Comparison of ENCODE assay signal across 20 cellular contexts in the genomic region with DNA sequence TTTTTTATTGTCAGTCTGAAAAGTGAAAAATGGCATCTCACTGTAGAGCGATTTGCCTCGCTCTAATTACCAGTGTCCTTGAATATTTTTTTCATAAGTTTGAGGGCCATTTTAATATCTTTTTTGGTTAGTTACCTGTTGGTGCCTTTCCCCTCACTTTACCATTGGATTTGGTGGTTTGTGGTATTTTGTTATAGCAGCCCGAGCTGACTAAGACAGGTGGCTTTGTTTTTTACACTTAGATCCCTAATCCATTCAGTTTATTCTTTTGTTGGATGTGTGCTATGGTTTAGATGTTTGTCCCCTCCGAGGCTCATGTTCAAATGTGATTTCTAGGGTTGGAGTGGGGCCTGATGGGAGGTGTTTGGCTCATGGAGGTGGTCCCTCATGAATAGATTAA. TPM values are rescaled to one million over a fixed set of nuclear protein-coding genes. Genes with fewer than 3 reads are reported as not detected.
DNase-seq lines count a peak whose midpoint lies in the region; ATAC-seq, FAIRE-seq and TF ChIP-seq lines count a peak whose summit lies in the region.
"Had no signal": no experiment of that assay in that cellular context is flagged by ENCODE, and none has a peak within 500 bp of the region (broad histone marks: within the 10 kb centered on the region; RNA-seq: fewer than 3 reads in every experiment).

No MANE protein-coding gene starts in this region.

- POLR2A ChIA-PET in CD8-positive, alpha-beta memory T cell (lab: Charles Lee) = no interaction called here

- peaks cover 0 to 16% (median 2%) of the 10 kb centered on the region in 3 donors for H3K36me3 Mint-ChIP-seq in CD8-positive, alpha-beta memory T cell
- H3K36me3 Mint-ChIP-seq: CD4-positive, CD25-positive, alpha-beta regulatory T cell had no signal

- H3K4me1 Mint-ChIP-seq in CD8-positive, alpha-beta memory T cell = no peaks in the 10 kb centered on the region
- H3K4me1 Mint-ChIP-seq: CD4-positive, CD25-positive, alpha-beta regulatory T cell had no signal

- H3K4me3 ChIP-seq in colonic mucosa (no peak overlapping the region), liver (ENCODE audit: low read depth in 1 of 3, low read length in 3 of 3) (no peak overlapping the region)
- H3K4me3 ChIP-seq in CD8-positive, alpha-beta memory T cell (ENCODE audit: low read length) = no peak overlapping the region
- H3K4me3 ChIP-seq: BLaER1 had no signal

- DNase-seq in colonic mucosa = no peak
- DNase-seq in urothelium cell line (ENCODE audit: low spot score) = no peak
- no peak for DNase-seq in CD8-positive, alpha-beta memory T cell
- DNase-seq: Caco-2; CD4-positive, CD25-positive, alpha-beta regulatory T cell; DMS153; DMS79; GDM1; GOT3; H7 had no signal

- no peaks in the 10 kb centered on the region for H3K9me3 ChIP-seq in colonic mucosa
- H3K9me3 ChIP-seq in liver (ENCODE audit: control insufficient read depth in 4 of 4, low read length in 3 of 4) = peaks cover 0 to 8% (median under 1%) of the 10 kb centered on the region in 4 donors
- no peaks in the 10 kb centered on the region for H3K9me3 ChIP-seq in CD8-positive, alpha-beta memory T cell (ENCODE audit: low read length)

- intact Hi-C loops in colonic mucosa (cut with DNase I) = no loop called here

- H3K9me3 Mint-ChIP-seq in CD8-positive, alpha-beta memory T cell = peaks cover 9 to 16% (median 13%) of the 10 kb centered on the region in 5 donors

- H3K27me3 ChIP-seq in colonic mucosa = no peaks in the 10 kb centered on the region
- H3K27me3 ChIP-seq in liver (ENCODE audit: control insufficient read depth in 4 of 4, insufficient read depth in 4 of 4, low read length in 3 of 4) = no peaks in the 10 kb centered on the region
- H3K27me3 ChIP-seq in CD8-positive, alpha-beta memory T cell (ENCODE audit: insufficient read depth, low read length, poor library complexity, severe bottlenecking) = no peaks in the 10 kb centered on the region

- H3K36me3 ChIP-seq in colonic mucosa (no peaks in the 10 kb centered on the region), liver (ENCODE audit: control insufficient read depth in 4 of 4, insufficient read depth in 3 of 4, low read depth in 1 of 4, low read length in 3 of 4) (no peaks in the 10 kb centered on the region)
- no peaks in the 10 kb centered on the region for H3K36me3 ChIP-seq in CD8-positive, alpha-beta memory T cell (ENCODE audit: insufficient read depth, low read length)
- H3K36me3 ChIP-seq: BLaER1 had no signal

- H3K27ac ChIP-seq in C4-2B (peak overlapping the region; percentile 74), colonic mucosa (peak overlapping the region; percentile 56), liver (ENCODE audit: low read depth in 1 of 2, low read length in 2 of 2) (peak overlapping the region; percentile 66 to 77)
- H3K27ac ChIP-seq in CD8-positive, alpha-beta memory T cell (ENCODE audit: low read depth, low read length) = no peak overlapping the region
- H3K27ac ChIP-seq: BLaER1 had no signal

- H3K4me1 ChIP-seq in colonic mucosa = peaks cover 4% of the 10 kb centered on the region
- H3K4me1 ChIP-seq in liver (ENCODE audit: control insufficient read depth in 4 of 4, insufficient read depth in 4 of 4, low read length in 3 of 4) = peaks cover 8 to 41% (median 27%) of the 10 kb centered on the region in 4 donors
- no peaks in the 10 kb centered on the region for H3K4me1 ChIP-seq in CD8-positive, alpha-beta memory T cell (ENCODE audit: insufficient read depth, low read length)
- H3K4me1 ChIP-seq: BLaER1 had no signal

- FAIRE-seq in urothelium cell line (lab: Jason Lieb, UNC) = peak; percentile 42
- FAIRE-seq: A204.1, GM12892, GM18507 had no signal

- 76% methylated on average over 4 of the region's 4 CpGs for WGBS in liver

- no peak for TF ChIP-seq CTCF in C4-2B (conservative IDR thresholded peaks at IDR 0.05)
- TF ChIP-seq CTCF in colonic mucosa (IDR thresholded peaks at IDR 0.05) = no peak
- no peak for TF ChIP-seq CTCF in liver (IDR thresholded peaks at IDR 0.05; ENCODE audit: low read depth, low read length, missing input control)

- CTCF ChIA-PET in CD8-positive, alpha-beta memory T cell (lab: Charles Lee) = interaction anchor here (3.4 kb wide), 1 partner anchor 13 kb away, joined by 8 read pairs; no protein-coding TSS in a partner anchor

- H3K9ac ChIP-seq in colonic mucosa (ENCODE audit: low read depth in 2 of 2, low read length in 2 of 2) (peak overlapping the region in 1 of 2 donors; percentile 15), liver (ENCODE audit: low read depth in 1 of 2, low read length in 2 of 2) (no peak overlapping the region)
- H3K9ac ChIP-seq: BLaER1 had no signal

- ATAC-seq in GM19023 (IDR thresholded peaks at IDR 0.05; ENCODE audit: unreplicated experiment) = no peak
- ATAC-seq in HG03520 (IDR thresholded peaks at IDR 0.05; ENCODE audit: unreplicated experiment) = no peak

- H3K27ac Mint-ChIP-seq in CD8-positive, alpha-beta memory T cell = no peak overlapping the region

- H3K4me3 Mint-ChIP-seq in CD8-positive, alpha-beta memory T cell = no peak overlapping the region
- H3K4me3 Mint-ChIP-seq: CD4-positive, CD25-positive, alpha-beta regulatory T cell had no signal

- no peak for TF ChIP-seq RAD21 in liver (IDR thresholded peaks at IDR 0.05)

- peaks cover 0 to 11% of the 10 kb centered on the region in 2 donors for H3K27me3 Mint-ChIP-seq in CD8-positive, alpha-beta memory T cell

TF ChIP-seq in liver, 16 proteins besides CTCF, POLR2A, EP300 and RAD21:
- TF ChIP-seq TAF1 (conservative IDR thresholded peaks at IDR 0.05) (no peak), HNF4G (IDR thresholded peaks at IDR 0.05) (no peak), GABPA (IDR thresholded peaks at IDR 0.05 in 1 of 2, conservative IDR thresholded peaks at IDR 0.05 in 1 of 2) (no peak), NR2F2 (IDR thresholded peaks at IDR 0.05) (no peak), FOXA1 (IDR thresholded peaks at IDR 0.05) (no peak), SP1 (IDR thresholded peaks at IDR 0.05) (no peak), EGR1 (IDR thresholded peaks at IDR 0.05; ENCODE audit: low read depth in 2 of 2) (no peak), RXRA (IDR thresholded peaks at IDR 0.05) (no peak), YY1 (IDR thresholded peaks at IDR 0.05) (no peak)
- TF ChIP-seq, protein P1, sequence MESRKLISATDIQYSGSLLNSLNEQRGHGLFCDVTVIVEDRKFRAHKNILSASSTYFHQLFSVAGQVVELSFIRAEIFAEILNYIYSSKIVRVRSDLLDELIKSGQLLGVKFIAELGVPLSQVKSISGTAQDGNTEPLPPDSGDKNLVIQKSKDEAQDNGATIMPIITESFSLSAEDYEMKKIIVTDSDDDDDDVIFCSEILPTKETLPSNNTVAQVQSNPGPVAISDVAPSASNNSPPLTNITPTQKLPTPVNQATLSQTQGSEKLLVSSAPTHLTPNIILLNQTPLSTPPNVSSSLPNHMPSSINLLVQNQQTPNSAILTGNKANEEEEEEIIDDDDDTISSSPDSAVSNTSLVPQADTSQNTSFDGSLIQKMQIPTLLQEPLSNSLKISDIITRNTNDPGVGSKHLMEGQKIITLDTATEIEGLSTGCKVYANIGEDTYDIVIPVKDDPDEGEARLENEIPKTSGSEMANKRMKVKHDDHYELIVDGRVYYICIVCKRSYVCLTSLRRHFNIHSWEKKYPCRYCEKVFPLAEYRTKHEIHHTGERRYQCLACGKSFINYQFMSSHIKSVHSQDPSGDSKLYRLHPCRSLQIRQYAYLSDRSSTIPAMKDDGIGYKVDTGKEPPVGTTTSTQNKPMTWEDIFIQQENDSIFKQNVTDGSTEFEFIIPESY (IDR thresholded peaks at IDR 0.05) = no peak
- TF ChIP-seq, protein P2, sequence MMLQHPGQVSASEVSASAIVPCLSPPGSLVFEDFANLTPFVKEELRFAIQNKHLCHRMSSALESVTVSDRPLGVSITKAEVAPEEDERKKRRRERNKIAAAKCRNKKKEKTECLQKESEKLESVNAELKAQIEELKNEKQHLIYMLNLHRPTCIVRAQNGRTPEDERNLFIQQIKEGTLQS (IDR thresholded peaks at IDR 0.05) = no peak
- TF ChIP-seq, protein P3, sequence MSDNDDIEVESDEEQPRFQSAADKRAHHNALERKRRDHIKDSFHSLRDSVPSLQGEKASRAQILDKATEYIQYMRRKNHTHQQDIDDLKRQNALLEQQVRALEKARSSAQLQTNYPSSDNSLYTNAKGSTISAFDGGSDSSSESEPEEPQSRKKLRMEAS (IDR thresholded peaks at IDR 0.05) = no peak

RNA-seq across cellular contexts. Expression of a gene that starts 6.5 kb away (rescaled TPM):
- 100 to 1,000 TPM; 258 to 267 TPM for total RNA-seq in colonic mucosa
- 10 to 100 TPM in 1 of 2 donors, 1 to 10 TPM in 1; 6.5 to 25.8 TPM for total RNA-seq in liver
- 10 to 100 TPM; 18.1 to 18.3 TPM for polyA plus RNA-seq in liver
- 1 to 10 TPM in 1 of 2 experiments, under 1 TPM in 1; 0.78 to 1.1 TPM for total RNA-seq in CD8-positive, alpha-beta memory T cell
- 3.4 TPM for polyA plus RNA-seq in CD8-positive, alpha-beta memory T cell

RNA-seq across cellular contexts. Expression of a gene that starts 26.0 kb away (rescaled TPM):
- total RNA-seq in colonic mucosa (100 to 1,000 TPM in 1 of 2 donors, 10 to 100 TPM in 1; 83.1 to 107 TPM), liver (not detected)
- not detected for polyA plus RNA-seq in liver
- total RNA-seq in CD8-positive, alpha-beta memory T cell = not detected
- not detected for polyA plus RNA-seq in CD8-positive, alpha-beta memory T cell
- total RNA-seq: Caco-2; CD4-positive, CD25-positive, alpha-beta regulatory T cell; Daoy; H7 had no signal
- polyA plus RNA-seq: AG04450; CD4-positive, CD25-positive, alpha-beta regulatory T cell had no signal

RNA-seq across cellular contexts. Expression of a gene that starts 42.4 kb away (rescaled TPM):
- total RNA-seq in colonic mucosa (10 to 100 TPM in 1 of 2 donors, 1 to 10 TPM in 1; 7.5 to 16.8 TPM), liver (under 1 TPM; 0.65 to 0.75 TPM)
- under 1 TPM in 1 of 2 donors, not detected in 1; 0.24 TPM for polyA plus RNA-seq in liver
- not detected for total RNA-seq in CD8-positive, alpha-beta memory T cell
- not detected for polyA plus RNA-seq in CD8-positive, alpha-beta memory T cell
- total RNA-seq: CD4-positive, CD25-positive, alpha-beta regulatory T cell; Daoy; H7 had no signal
- polyA plus RNA-seq: AG04450; CD4-positive, CD25-positive, alpha-beta regulatory T cell had no signal

Comparison
In these comparisons a context has a peak if more than half of its experiments do, and no peak if none do; other contexts are left out.
1. RNA of a gene that starts 6.5 kb away (total RNA-seq): 258 to 267 TPM in colonic mucosa; 6.5 to 25.8 TPM in liver and 0.78 to 1.1 TPM in CD8-positive, alpha-beta memory T cell; every median in the first group is over 4 times any median in the second.
2. RNA of a gene that starts 26.0 kb away (total RNA-seq): 83.1 to 107 TPM in colonic mucosa; not detected in liver and not detected in CD8-positive, alpha-beta memory T cell; every median in the first group is over 10 times any median in the second.
3. RNA of a gene that starts 42.4 kb away (total RNA-seq): 7.5 to 16.8 TPM in colonic mucosa; 0.65 to 0.75 TPM in liver and not detected in CD8-positive, alpha-beta memory T cell; every median in the first group is over 4 times any median in the second.